In genomic region chrX:30283456-30284200, GRCh38 we compare ENCODE assay signal across 14 cellular contexts. TPM values are rescaled to one million over a fixed set of nuclear protein-coding genes. Genes with fewer than 3 reads are reported as not detected.
A peak's percentile ranks its signal among the peaks of the same experiment; 100 is the strongest.
DNase-seq lines count a peak whose midpoint lies in the region; ATAC-seq, FAIRE-seq and TF ChIP-seq lines count a peak whose summit lies in the region.
"Had no signal": no experiment of that assay in that cellular context is flagged by ENCODE, and none has a peak within 500 bp of the region (broad histone marks: within the 10 kb centered on the region; RNA-seq: fewer than 3 reads in every experiment).

No MANE protein-coding gene starts in this region.

- H3K4me1 ChIP-seq in ovary (ENCODE audit: insufficient read depth), result no peaks in the 10 kb centered on the region

- H3K27ac ChIP-seq in ovary, result no peak overlapping the region

- no peaks in the 10 kb centered on the region for H3K4me1 Mint-ChIP-seq in activated T-helper 17 cell treated with anti-CD3 and anti-CD28 coated beads, Interleukin-2, amount 50 U/mL, for 72 hours

- no peak overlapping the region for H3K4me3 ChIP-seq in AG09309 (ENCODE audit: control insufficient read depth, low read depth, low read length)
- H3K4me3 ChIP-seq in ovary, result no peak overlapping the region

- H3K36me3 ChIP-seq in ovary, result no peaks in the 10 kb centered on the region

- H3K27ac Mint-ChIP-seq in activated T-helper 17 cell treated with anti-CD3 and anti-CD28 coated beads, Interleukin-2, amount 50 U/mL, for 72 hours, result peak overlapping the region; percentile 72

- no peak for TF ChIP-seq POLR2A in ovary (IDR thresholded peaks at IDR 0.05)

- WGBS in ovary, 3 donors, result 46 to 68% (median 54%) methylated on average over 3 of the region's 3 CpGs

- H3K36me3 Mint-ChIP-seq in activated T-helper 17 cell treated with anti-CD3 and anti-CD28 coated beads, Interleukin-2, amount 50 U/mL, for 72 hours (ENCODE audit: low read depth), result no peaks in the 10 kb centered on the region

- peak; percentile 100 for FAIRE-seq in islet of Langerhans (lab: Jason Lieb, UNC)
- FAIRE-seq: G401.6, H1 had no signal

- TF ChIP-seq CTCF in AG09309 (IDR thresholded peaks at IDR 0.05; ENCODE audit: control insufficient read depth, insufficient read depth, low read depth, low read length, missing control alignments) (no peak), ovary (IDR thresholded peaks at IDR 0.05) (no peak)

- peak; percentile 58 for DNase-seq in AG09309 (ENCODE audit: low read depth)
- peak; percentile 74 for DNase-seq in HPDE6-E6E7 (ENCODE audit: extremely low spot score)
- no peak for DNase-seq in ovary
- DNase-seq in stimulated activated CD4-positive, alpha-beta T cell treated with anti-CD3 and anti-CD28 coated beads, Interleukin-4, amount 100 ng/mL, for 24 hours, result no peak
- DNase-seq in stimulated activated naive CD4-positive, alpha-beta T cell treated with Interleukin-2 at 50 U/mL for 16 hours (lab: John Stamatoyannopoulos, UW), result no peak
- DNase-seq: NCI-H1105 had no signal

- H3K9me3 Mint-ChIP-seq in activated T-helper 17 cell treated with anti-CD3 and anti-CD28 coated beads, Interleukin-2, amount 50 U/mL, for 72 hours, result no peaks in the 10 kb centered on the region

- no peaks in the 10 kb centered on the region for H3K27me3 Mint-ChIP-seq in activated T-helper 17 cell treated with anti-CD3 and anti-CD28 coated beads, Interleukin-2, amount 50 U/mL, for 72 hours

- peak; percentile 58 for ATAC-seq in activated T-helper 17 cell treated with anti-CD3 and anti-CD28 coated beads, Interleukin-2, amount 50 U/mL, for 72 hours (replicated peaks)
- ATAC-seq in HG03095 (IDR thresholded peaks at IDR 0.05; ENCODE audit: unreplicated experiment), result no peak
- ATAC-seq: activated CD4-positive, CD25-positive, alpha-beta regulatory T cell treated with anti-CD3 and anti-CD28 coated beads, Interleukin-2, amount 50 U/mL, for 24 hours had no signal

- H3K27me3 ChIP-seq in ovary, result no peaks in the 10 kb centered on the region

- H3K9me3 ChIP-seq in ovary, result no peaks in the 10 kb centered on the region

- intact Hi-C loops in ovary (cut with DNase I), result no loop called here

- no peak for TF ChIP-seq EP300 in ovary (IDR thresholded peaks at IDR 0.05)

- no peak overlapping the region for H3K4me3 Mint-ChIP-seq in activated T-helper 17 cell treated with anti-CD3 and anti-CD28 coated beads, Interleukin-2, amount 50 U/mL, for 72 hours

RNA-seq across cellular contexts. Expression of gene NR0B1, which starts 25.6 kb away (rescaled TPM):
- total RNA-seq in activated T-helper 17 cell treated with anti-CD3 and anti-CD28 coated beads, Interleukin-2, amount 50 U/mL, for 72 hours, result not detected
- 1 to 10 TPM; 1.3 to 4.6 (median 2.6) TPM for total RNA-seq in ovary
- 1 to 10 TPM; 1.3 to 5.8 TPM for polyA plus RNA-seq in ovary

RNA-seq across cellular contexts. Expression of gene MAGEB1, which starts 36.7 kb away (rescaled TPM):
- total RNA-seq in activated T-helper 17 cell treated with anti-CD3 and anti-CD28 coated beads, Interleukin-2, amount 50 U/mL, for 72 hours, result not detected
- not detected for total RNA-seq in ovary
- polyA plus RNA-seq in ovary, result under 1 TPM in 1 of 2 donors, not detected in 1; 0.07 TPM
- total RNA-seq: H1, skeletal muscle tissue had no signal
- polyA plus RNA-seq: thymus had no signal

RNA-seq across cellular contexts. Expression of gene MAGEB4, which starts 41.8 kb away (rescaled TPM):
- not detected for total RNA-seq in activated T-helper 17 cell treated with anti-CD3 and anti-CD28 coated beads, Interleukin-2, amount 50 U/mL, for 72 hours
- total RNA-seq in ovary, result under 1 TPM in 1 of 7 donors, not detected in 6; 0.10 TPM
- polyA plus RNA-seq in ovary, result not detected
- total RNA-seq: H1, skeletal muscle tissue had no signal
- polyA plus RNA-seq: H1 had no signal

RNA-seq across cellular contexts. Expression of gene MAGEB3, which starts 53.2 kb away (rescaled TPM):
- total RNA-seq in activated T-helper 17 cell treated with anti-CD3 and anti-CD28 coated beads, Interleukin-2, amount 50 U/mL, for 72 hours, result not detected
- not detected for total RNA-seq in ovary
- not detected for polyA plus RNA-seq in ovary
- total RNA-seq: H1, skeletal muscle tissue had no signal
- polyA plus RNA-seq: H1 had no signal

Comparison
In these comparisons a context has a peak if more than half of its experiments do, and no peak if none do; other contexts are left out.
1. DNase-seq: peak in AG09309 (single experiment) and HPDE6-E6E7 (single experiment); none in ovary (0 of 5), stimulated activated CD4-positive, alpha-beta T cell treated with anti-CD3 and anti-CD28 coated beads, Interleukin-4, amount 100 ng/mL, for 24 hours (single experiment) and stimulated activated naive CD4-positive, alpha-beta T cell treated with Interleukin-2 at 50 U/mL for 16 hours (single experiment).